40 cellular contexts compared by ENCODE assay signal in the genomic region with DNA sequence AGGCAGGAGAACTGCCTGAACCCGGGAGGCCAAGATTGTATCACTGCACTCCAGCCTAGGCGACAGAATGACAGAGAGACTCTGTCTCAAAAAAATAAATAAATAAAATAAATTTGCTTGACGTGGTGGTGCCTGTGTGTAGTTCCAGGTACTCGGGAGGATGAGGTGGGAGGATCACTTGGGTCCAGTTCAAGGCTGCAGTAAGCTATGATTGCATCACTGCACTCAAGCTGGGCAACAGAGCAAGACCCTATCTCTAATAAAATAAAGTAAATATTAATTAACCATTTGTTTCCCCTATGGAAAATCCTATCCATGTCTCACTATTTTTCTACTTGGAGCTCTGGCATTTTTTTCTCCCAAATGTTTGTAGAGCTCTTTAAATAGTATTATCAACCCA.
"Had no signal": no experiment of that assay in that cellular context is flagged by ENCODE, and none has a peak within 500 bp of the region (broad histone marks: within the 10 kb centered on the region; RNA-seq: fewer than 3 reads in every experiment).

No MANE protein-coding gene starts in this region.

- H3K9me3 Mint-ChIP-seq: activated naive CD4-positive, alpha-beta T cell treated with anti-CD3 and anti-CD28 coated beads for 36 hours; activated naive CD4-positive, alpha-beta T cell treated with anti-CD3 and anti-CD28 coated beads, Interleukin-2, amount 10 ng/mL, durations not matched to agents 7 days and 5 days; activated naive CD4-positive, alpha-beta T cell treated with anti-CD3 and anti-CD28 coated beads, Interleukin-2, amount 50 U/mL, for 24 hours; activated naive CD4-positive, alpha-beta T cell treated with anti-CD3 and anti-CD28 coated beads, Interleukin-2, amount 50 U/mL, for 72 hours; activated naive CD8-positive, alpha-beta T cell treated with anti-CD3 and anti-CD28 coated beads for 36 hours; activated naive CD8-positive, alpha-beta T cell treated with anti-CD3 and anti-CD28 coated beads, Interleukin-2, amount 10 ng/mL, durations not matched to agents 7 days and 5 days; activated naive CD8-positive, alpha-beta T cell treated with anti-CD3 and anti-CD28 coated beads, Interleukin-2, amount 50 U/mL, for 24 hours; activated T-cell treated with anti-CD3 and anti-CD28 coated beads, Interleukin-2, amount 50 U/mL, for 24 hours; activated T-cell treated with anti-CD3 and anti-CD28 coated beads, Interleukin-2, amount 50 U/mL, for 4 hours; activated T-cell treated with anti-CD3 and anti-CD28 coated beads, Interleukin-2, amount 50 U/mL, for 72 hours; activated T-helper 17 cell treated with anti-CD3 and anti-CD28 coated beads, Interleukin-2, amount 50 U/mL, for 72 hours; activated T-helper 2 cell treated with anti-CD3 and anti-CD28 coated beads, Interferon-gamma antibody, Interleukin-2, Interleukin-4, amounts not matched to agents 10 μg/mL and 5 μg/mL and 100 μg/mL, durations not matched to agents 14 hours and 24 hours and 36 hours; brain; central memory CD8-positive, alpha-beta T cell had no signal

- FAIRE-seq: astrocyte, bronchial epithelial cell had no signal

- H3K27ac ChIP-seq: adrenal gland, ascending aorta, body of pancreas, brain microvascular endothelial cell, breast epithelium, cardiac muscle cell had no signal

- DNase-seq: activated effector memory CD4-positive, alpha-beta T cell treated with anti-CD3 and anti-CD28 coated beads, Interleukin-2, amount 50 U/mL, for 16 hours; activated effector memory CD4-positive, alpha-beta T cell treated with Interleukin-2 at 50 U/mL for 16 hours; activated gamma-delta T cell; activated gamma-delta T cell treated with Interleukin-2 at 50 U/mL for 16 hours; activated naive CD4-positive, alpha-beta T cell; activated naive CD4-positive, alpha-beta T cell treated with anti-CD3 and anti-CD28 coated beads for 36 hours; activated naive CD4-positive, alpha-beta T cell treated with anti-CD3 and anti-CD28 coated beads, Interleukin-2, amount 10 ng/mL, durations not matched to agents 7 days and 5 days; activated naive CD4-positive, alpha-beta T cell treated with anti-CD3 and anti-CD28 coated beads, Interleukin-2, amount 50 U/mL, for 16 hours; activated naive CD4-positive, alpha-beta T cell treated with Interleukin-2 at 50 U/mL for 16 hours; activated naive CD8-positive, alpha-beta T cell treated with anti-CD3 and anti-CD28 coated beads for 36 hours; activated naive CD8-positive, alpha-beta T cell treated with anti-CD3 and anti-CD28 coated beads, Interleukin-2, amount 10 ng/mL, durations not matched to agents 7 days and 5 days; activated naive CD8-positive, alpha-beta T cell treated with anti-CD3 and anti-CD28 coated beads, Interleukin-2, amount 50 U/mL, for 24 hours; activated T-cell treated with anti-CD3 and anti-CD28 coated beads for 4 hours; activated T-cell treated with anti-CD3 and anti-CD28 coated beads, Interleukin-2, amount 50 U/mL, for 1 hour; activated T-cell treated with anti-CD3 and anti-CD28 coated beads, Interleukin-2, amount 50 U/mL, for 24 hours; activated T-cell treated with anti-CD3 and anti-CD28 coated beads, Interleukin-2, amount 50 U/mL, for 4 hours; activated T-cell treated with anti-CD3 and anti-CD28 coated beads, Interleukin-2, amount 50 U/mL, for 48 hours; activated T-cell treated with anti-CD3 and anti-CD28 coated beads, Interleukin-2, amount 50 U/mL, for 72 hours; adrenal gland; amniotic stem cell; amygdala; anterior cingulate cortex; aorta; body of pancreas; brain microvascular endothelial cell; caudate nucleus; central memory CD4-positive, alpha-beta T cell; cerebellar nuclear complex had no signal

- H3K27me3 ChIP-seq: adrenal gland, ascending aorta, body of pancreas, brain microvascular endothelial cell, breast epithelium, cardiac muscle cell had no signal

- H3K36me3 Mint-ChIP-seq: activated naive CD4-positive, alpha-beta T cell treated with anti-CD3 and anti-CD28 coated beads, Interleukin-2, amount 10 ng/mL, durations not matched to agents 7 days and 5 days; activated naive CD4-positive, alpha-beta T cell treated with anti-CD3 and anti-CD28 coated beads, Interleukin-2, amount 50 U/mL, for 24 hours; activated naive CD4-positive, alpha-beta T cell treated with anti-CD3 and anti-CD28 coated beads, Interleukin-2, amount 50 U/mL, for 72 hours; activated naive CD8-positive, alpha-beta T cell; activated naive CD8-positive, alpha-beta T cell treated with anti-CD3 and anti-CD28 coated beads for 36 hours; activated naive CD8-positive, alpha-beta T cell treated with anti-CD3 and anti-CD28 coated beads, Interleukin-2, amount 10 ng/mL, durations not matched to agents 7 days and 5 days had no signal

- H3K4me3 Mint-ChIP-seq: activated naive CD4-positive, alpha-beta T cell treated with anti-CD3 and anti-CD28 coated beads for 36 hours; activated naive CD4-positive, alpha-beta T cell treated with anti-CD3 and anti-CD28 coated beads, Interleukin-2, amount 10 ng/mL, durations not matched to agents 7 days and 5 days; activated naive CD4-positive, alpha-beta T cell treated with anti-CD3 and anti-CD28 coated beads, Interleukin-2, amount 50 U/mL, for 24 hours; activated naive CD8-positive, alpha-beta T cell; activated naive CD8-positive, alpha-beta T cell treated with anti-CD3 and anti-CD28 coated beads for 36 hours; activated naive CD8-positive, alpha-beta T cell treated with anti-CD3 and anti-CD28 coated beads, Interleukin-2, amount 10 ng/mL, durations not matched to agents 7 days and 5 days; activated naive CD8-positive, alpha-beta T cell treated with anti-CD3 and anti-CD28 coated beads, Interleukin-2, amount 50 U/mL, for 24 hours; activated T-cell treated with anti-CD3 and anti-CD28 coated beads, Interleukin-2, amount 50 U/mL, for 24 hours; activated T-cell treated with anti-CD3 and anti-CD28 coated beads, Interleukin-2, amount 50 U/mL, for 4 hours; activated T-cell treated with anti-CD3 and anti-CD28 coated beads, Interleukin-2, amount 50 U/mL, for 72 hours; activated T-helper 17 cell treated with anti-CD3 and anti-CD28 coated beads, Interleukin-2, amount 50 U/mL, for 72 hours; brain; central memory CD8-positive, alpha-beta T cell had no signal

- H3K27me3 Mint-ChIP-seq: activated naive CD4-positive, alpha-beta T cell treated with anti-CD3 and anti-CD28 coated beads, Interleukin-2, amount 10 ng/mL, durations not matched to agents 7 days and 5 days; activated naive CD4-positive, alpha-beta T cell treated with anti-CD3 and anti-CD28 coated beads, Interleukin-2, amount 50 U/mL, for 24 hours; activated naive CD8-positive, alpha-beta T cell; activated naive CD8-positive, alpha-beta T cell treated with anti-CD3 and anti-CD28 coated beads for 36 hours; activated naive CD8-positive, alpha-beta T cell treated with anti-CD3 and anti-CD28 coated beads, Interleukin-2, amount 10 ng/mL, durations not matched to agents 7 days and 5 days; activated naive CD8-positive, alpha-beta T cell treated with anti-CD3 and anti-CD28 coated beads, Interleukin-2, amount 50 U/mL, for 24 hours; activated T-cell treated with anti-CD3 and anti-CD28 coated beads, Interleukin-2, amount 50 U/mL, for 24 hours; activated T-helper 17 cell treated with anti-CD3 and anti-CD28 coated beads, Interleukin-2, amount 50 U/mL, for 72 hours; brain; central memory CD8-positive, alpha-beta T cell had no signal

- H3K4me1 ChIP-seq: adrenal gland, ascending aorta, body of pancreas, breast epithelium had no signal

- ATAC-seq: activated naive CD4-positive, alpha-beta T cell treated with anti-CD3 and anti-CD28 coated beads, Interleukin-2, amount 50 U/mL, for 72 hours; activated naive CD8-positive, alpha-beta T cell treated with anti-CD3 and anti-CD28 coated beads, Interleukin-2, amount 50 U/mL, for 24 hours; activated T-cell treated with anti-CD3 and anti-CD28 coated beads, Interleukin-2, amount 50 U/mL, for 4 hours; activated T-cell treated with anti-CD3 and anti-CD28 coated beads, Interleukin-2, amount 50 U/mL, for 72 hours; activated T-helper 17 cell treated with anti-CD3 and anti-CD28 coated beads, Interleukin-2, amount 50 U/mL, for 72 hours; body of pancreas had no signal

- H3K27ac Mint-ChIP-seq: activated naive CD4-positive, alpha-beta T cell treated with anti-CD3 and anti-CD28 coated beads for 36 hours; activated naive CD4-positive, alpha-beta T cell treated with anti-CD3 and anti-CD28 coated beads, Interleukin-2, amount 10 ng/mL, durations not matched to agents 7 days and 5 days; activated naive CD4-positive, alpha-beta T cell treated with anti-CD3 and anti-CD28 coated beads, Interleukin-2, amount 50 U/mL, for 24 hours; activated naive CD4-positive, alpha-beta T cell treated with anti-CD3 and anti-CD28 coated beads, Interleukin-2, amount 50 U/mL, for 72 hours; activated naive CD8-positive, alpha-beta T cell; activated naive CD8-positive, alpha-beta T cell treated with anti-CD3 and anti-CD28 coated beads for 36 hours; activated naive CD8-positive, alpha-beta T cell treated with anti-CD3 and anti-CD28 coated beads, Interleukin-2, amount 10 ng/mL, durations not matched to agents 7 days and 5 days; activated naive CD8-positive, alpha-beta T cell treated with anti-CD3 and anti-CD28 coated beads, Interleukin-2, amount 50 U/mL, for 24 hours; activated T-cell treated with anti-CD3 and anti-CD28 coated beads, Interleukin-2, amount 50 U/mL, for 24 hours; activated T-cell treated with anti-CD3 and anti-CD28 coated beads, Interleukin-2, amount 50 U/mL, for 72 hours; activated T-helper 17 cell treated with anti-CD3 and anti-CD28 coated beads, Interleukin-2, amount 50 U/mL, for 72 hours; activated T-helper 2 cell treated with anti-CD3 and anti-CD28 coated beads, Interferon-gamma antibody, Interleukin-2, Interleukin-4, amounts not matched to agents 10 μg/mL and 5 μg/mL and 100 μg/mL, durations not matched to agents 14 hours and 24 hours and 36 hours; brain had no signal

- H3K4me1 Mint-ChIP-seq: activated naive CD4-positive, alpha-beta T cell treated with anti-CD3 and anti-CD28 coated beads, Interleukin-2, amount 10 ng/mL, durations not matched to agents 7 days and 5 days; activated naive CD4-positive, alpha-beta T cell treated with anti-CD3 and anti-CD28 coated beads, Interleukin-2, amount 50 U/mL, for 24 hours; activated naive CD8-positive, alpha-beta T cell treated with anti-CD3 and anti-CD28 coated beads for 36 hours; activated naive CD8-positive, alpha-beta T cell treated with anti-CD3 and anti-CD28 coated beads, Interleukin-2, amount 50 U/mL, for 24 hours; activated T-helper 17 cell treated with anti-CD3 and anti-CD28 coated beads, Interleukin-2, amount 50 U/mL, for 72 hours; central memory CD8-positive, alpha-beta T cell had no signal

- H3K36me3 ChIP-seq: adrenal gland, ascending aorta, brain microvascular endothelial cell, breast epithelium, cardiac muscle cell had no signal

- H3K9me3 ChIP-seq: adrenal gland, ascending aorta, body of pancreas, breast epithelium had no signal

- H3K4me3 ChIP-seq: adrenal gland, ascending aorta, body of pancreas, breast epithelium, cardiac muscle cell had no signal
